8 cellular contexts compared by ENCODE assay signal in genomic region chr21:34614443-34614692, GRCh38. TPM values are rescaled to one million over a fixed set of nuclear protein-coding genes. Genes with fewer than 3 reads are reported as not detected.
DNase-seq lines count a peak whose midpoint lies in the region; ATAC-seq and TF ChIP-seq lines count a peak whose summit lies in the region.

No MANE protein-coding gene starts in this region.

- H3K4me1 ChIP-seq in hepatocyte (ENCODE audit: insufficient read depth): peaks cover 5% of the 10 kb centered on the region

- no peaks in the 10 kb centered on the region for H3K36me3 Mint-ChIP-seq in stimulated activated memory B cell treated with anti-CD40 and anti-IgM and Interleukin-4, amounts not matched to agents 10 μg/mL and 1 μg/mL and 100 μg/mL, for 72 hours

- peak; percentile 76 for DNase-seq in H7
- no peak for DNase-seq in WERI-Rb-1
- no peak for DNase-seq in hepatocyte (ENCODE audit: low spot score)
- no peak for DNase-seq in midbrain (lab: John Stamatoyannopoulos, UW)
- DNase-seq in NCI-H146 (lab: John Stamatoyannopoulos, UW): no peak
- no peak for DNase-seq in ureter (ENCODE audit: low spot score)
- DNase-seq in GDM1 (lab: John Stamatoyannopoulos, UW): no peak

- H4K20me1 ChIP-seq in hepatocyte (ENCODE audit: insufficient read depth, poor library complexity, severe bottlenecking): no peaks in the 10 kb centered on the region

- 2% methylated on average over 5 of the region's 33 CpGs for WGBS in hepatocyte (ENCODE audit: low lambda C conversion rate, missing lambda C conversion rate)

- no peaks in the 10 kb centered on the region for H3K27me3 Mint-ChIP-seq in stimulated activated memory B cell treated with anti-CD40 and anti-IgM and Interleukin-4, amounts not matched to agents 10 μg/mL and 1 μg/mL and 100 μg/mL, for 72 hours

- no peaks in the 10 kb centered on the region for H3K9me2 ChIP-seq in hepatocyte (replicated peaks; ENCODE audit: insufficient read depth)

- no peak overlapping the region for H3K27ac Mint-ChIP-seq in stimulated activated memory B cell treated with anti-CD40 and anti-IgM and Interleukin-4, amounts not matched to agents 10 μg/mL and 1 μg/mL and 100 μg/mL, for 72 hours

- no peaks in the 10 kb centered on the region for H3K9me3 Mint-ChIP-seq in stimulated activated memory B cell treated with anti-CD40 and anti-IgM and Interleukin-4, amounts not matched to agents 10 μg/mL and 1 μg/mL and 100 μg/mL, for 72 hours

- H3K36me3 ChIP-seq in H7 (replicated peaks; ENCODE audit: control insufficient read depth, insufficient read depth, low read length): no peaks in the 10 kb centered on the region
- no peaks in the 10 kb centered on the region for H3K36me3 ChIP-seq in WERI-Rb-1
- no peaks in the 10 kb centered on the region for H3K36me3 ChIP-seq in hepatocyte (replicated peaks; ENCODE audit: insufficient read depth, low read depth)

- TF ChIP-seq CTCF in WERI-Rb-1 (IDR thresholded peaks at IDR 0.05; ENCODE audit: low read depth, low read length) (no peak), hepatocyte (IDR thresholded peaks at IDR 0.05; ENCODE audit: poor library complexity) (no peak)

- peaks cover 24% of the 10 kb centered on the region for H3K79me2 ChIP-seq in hepatocyte

- H3K9me3 ChIP-seq in WERI-Rb-1 (ENCODE audit: severe bottlenecking): no peaks in the 10 kb centered on the region
- H3K9me3 ChIP-seq in hepatocyte (ENCODE audit: low read depth): no peaks in the 10 kb centered on the region

- H3K4me2 ChIP-seq in hepatocyte: peak overlapping the region; percentile 94

- peak; percentile 37 for ATAC-seq in stimulated activated memory B cell treated with anti-CD40 and anti-IgM and Interleukin-4, amounts not matched to agents 10 μg/mL and 1 μg/mL and 100 μg/mL, for 72 hours

- peaks cover 28% of the 10 kb centered on the region for H3K4me1 Mint-ChIP-seq in stimulated activated memory B cell treated with anti-CD40 and anti-IgM and Interleukin-4, amounts not matched to agents 10 μg/mL and 1 μg/mL and 100 μg/mL, for 72 hours

- H3K4me3 Mint-ChIP-seq in stimulated activated memory B cell treated with anti-CD40 and anti-IgM and Interleukin-4, amounts not matched to agents 10 μg/mL and 1 μg/mL and 100 μg/mL, for 72 hours: peak overlapping the region; percentile 59

- H3K4me3 ChIP-seq in H7 (ENCODE audit: insufficient read depth, low read depth, low read length) (peak overlapping the region; percentile 62), WERI-Rb-1 (ENCODE audit: low read depth, low read length) (peak overlapping the region; percentile 49), hepatocyte (peak overlapping the region; percentile 69)

- H3K27ac ChIP-seq in WERI-Rb-1 (no peak overlapping the region), hepatocyte (no peak overlapping the region)

- H3K27me3 ChIP-seq in H7 (ENCODE audit: control insufficient read depth, insufficient read depth, low read length): peaks cover 32% of the 10 kb centered on the region
- H3K27me3 ChIP-seq in WERI-Rb-1 (ENCODE audit: insufficient read depth, low read depth, severe bottlenecking): no peaks in the 10 kb centered on the region
- no peaks in the 10 kb centered on the region for H3K27me3 ChIP-seq in hepatocyte

- peak overlapping the region; percentile 35 for H2AFZ ChIP-seq in hepatocyte

RNA-seq across cellular contexts. Expression of gene RCAN1, which starts 0.5 kb away (rescaled TPM):
- 4.0 and 4.9 TPM in 2 replicates for total RNA-seq in H7 (2014; rRNA removed; shearing (Covaris generic))
- total RNA-seq in hepatocyte (98.2 and 113 TPM in 2 replicates), ureter (22.8 TPM)
- 79.4 and 98.9 TPM in 2 replicates for polyA plus RNA-seq in hepatocyte

RNA-seq across cellular contexts. Expression of gene CLIC6, which starts 54.4 kb away (rescaled TPM):
- 0.59 and 0.78 TPM in 2 replicates for total RNA-seq in H7 (2014; rRNA removed; shearing (Covaris generic))
- total RNA-seq in hepatocyte (12.4 and 16.7 TPM in 2 replicates), ureter (24.1 TPM)
- 7.2 and 9.9 TPM in 2 replicates for polyA plus RNA-seq in hepatocyte
